8 cellular contexts compared by ENCODE assay signal in genomic region chr7:17640730-17641377, GRCh38.
DNase-seq lines count a peak whose midpoint lies in the region; ATAC-seq and TF ChIP-seq lines count a peak whose summit lies in the region.

No MANE protein-coding gene starts in this region.

- in situ Hi-C loops in astrocyte of the spinal cord (cut with HindIII; ENCODE audit: low sequenced_read_pairs), result no loop called here

- H3K4me3 ChIP-seq in NB4 (ENCODE audit: low read depth, low read length) (no peak overlapping the region), astrocyte of the spinal cord (ENCODE audit: low read depth, low read length) (no peak overlapping the region)

- peak; percentile 87 for ATAC-seq in left lobe of liver
- no peak for ATAC-seq in HG03521 (IDR thresholded peaks at IDR 0.05; ENCODE audit: unreplicated experiment)
- no peak for ATAC-seq in HG02840 (IDR thresholded peaks at IDR 0.05; ENCODE audit: low FRiP score, unreplicated experiment)

- peak; percentile 34 for TF ChIP-seq CTCF in GM20000 (IDR thresholded peaks at IDR 0.05; ENCODE audit: extremely low read depth, missing control alignments)
- TF ChIP-seq CTCF in NB4 (IDR thresholded peaks at IDR 0.05; ENCODE audit: low read depth, low read length), result peak; percentile 85
- TF ChIP-seq CTCF in astrocyte of the spinal cord (IDR thresholded peaks at IDR 0.05; ENCODE audit: low read depth, low read length), result peak; percentile 66

- DNase-seq in NCI-H2029 (lab: John Stamatoyannopoulos, UW) (peak; percentile 1), NCI-H2029 treated with DMSO at 0.1 percent for 48 hours (lab: John Stamatoyannopoulos, UW) (no peak), GM20000 (ENCODE audit: low spot score) (peak; percentile 13), NB4 (ENCODE audit: low read depth) (peak; percentile 63), astrocyte of the spinal cord (ENCODE audit: low read depth, low spot score) (peak; percentile 53), left lobe of liver (ENCODE audit: low spot score) (no peak)

- TF ChIP-seq POLR2A in NB4 (IDR thresholded peaks at IDR 0.05; ENCODE audit: extremely low read depth, insufficient read length), result no peak

Comparison
In these comparisons a context has a peak if more than half of its experiments do, and no peak if none do; other contexts are left out.
1. DNase-seq: peak in NCI-H2029 (single experiment), GM20000 (single experiment), NB4 (single experiment) and astrocyte of the spinal cord (single experiment); none in NCI-H2029 treated with DMSO at 0.1 percent for 48 hours (single experiment) and left lobe of liver (single experiment).
2. CTCF ChIP-seq: peak in every context shown above with its lines; median percentile 85 in NB4; 66 in astrocyte of the spinal cord; 34 in GM20000.